Comparison of ENCODE assay signal across 32 cellular contexts in genomic region chr6:149027484-149027883, GRCh38.
"Had no signal": no experiment of that assay in that cellular context is flagged by ENCODE, and none has a peak within 500 bp of the region (broad histone marks: within the 10 kb centered on the region; RNA-seq: fewer than 3 reads in every experiment).

No MANE protein-coding gene starts in this region.

- H3K4me3 ChIP-seq: adrenal gland, Peyer's patch had no signal

- H3K36me3 ChIP-seq: adrenal gland, brain microvascular endothelial cell, Peyer's patch, WERI-Rb-1 had no signal

- H3K27me3 ChIP-seq: adrenal gland, brain microvascular endothelial cell, Peyer's patch had no signal

- DNase-seq: activated CD4-positive, alpha-beta memory T cell treated with anti-CD3 and anti-CD28 coated beads for 36 hours; activated CD4-positive, alpha-beta T cell treated with anti-CD3 and anti-CD28 coated beads, Interleukin-2, amount 10 ng/mL, durations not matched to agents 7 days and 5 days; activated CD8-positive, alpha-beta memory T cell treated with anti-CD3 and anti-CD28 coated beads, Interleukin-2, amount 50 U/mL, for 4 hours; activated gamma-delta T cell treated with Interleukin-2 at 50 U/mL for 16 hours; activated naive CD4-positive, alpha-beta T cell treated with anti-CD3 and anti-CD28 coated beads for 36 hours; activated T-cell treated with anti-CD3 and anti-CD28 coated beads for 4 hours; activated T-cell treated with anti-CD3 and anti-CD28 coated beads, Interleukin-2, amount 50 U/mL, for 4 hours; adrenal gland; brain microvascular endothelial cell; central memory CD4-positive, alpha-beta T cell; Karpas-422; KBM-7; NCI-H1105; NCI-H1417 treated with DMSO at 0.1 percent for 48 hours; NCI-H1694; NCI-H2029; NCI-H510A; NCI-H526; NCI-H748 treated with DMSO at 0.1 percent for 48 hours; NK-92 treated with Interleukin-12 subunit alpha and Interleukin-12 subunit beta, amount 100 ng/mL, for 24 hours; PC-3; Peyer's patch; SIG-M5; SW 1271; T-helper 1 cell; T-helper 2 cell; T1000; WERI-Rb-1 had no signal

- H3K9me3 ChIP-seq: adrenal gland, Peyer's patch had no signal

- H3K4me3 Mint-ChIP-seq: activated CD4-positive, alpha-beta memory T cell treated with anti-CD3 and anti-CD28 coated beads for 36 hours; activated CD4-positive, alpha-beta T cell treated with anti-CD3 and anti-CD28 coated beads, Interleukin-2, amount 10 ng/mL, durations not matched to agents 7 days and 5 days; activated naive CD4-positive, alpha-beta T cell treated with anti-CD3 and anti-CD28 coated beads for 36 hours; activated T-cell treated with anti-CD3 and anti-CD28 coated beads, Interleukin-2, amount 50 U/mL, for 4 hours; activated T-helper 1 cell treated with anti-CD3 and anti-CD28 coated beads, Interleukin-12 subunit alpha, Interleukin-12 subunit beta, Interleukin-2, Interleukin-4 antibody, amounts not matched to agents 30 ng/mL and 10 ng/mL and 1 ng/mL, durations not matched to agents 14 hours and 24 hours and 36 hours had no signal

- ATAC-seq: activated naive CD4-positive, alpha-beta T cell treated with anti-CD3 and anti-CD28 coated beads, Interleukin-2, amount 50 U/mL, for 72 hours; activated T-cell treated with anti-CD3 and anti-CD28 coated beads, Interleukin-2, amount 50 U/mL, for 4 hours; Right ventricle myocardium inferior had no signal

- H3K9me3 Mint-ChIP-seq: activated naive CD4-positive, alpha-beta T cell treated with anti-CD3 and anti-CD28 coated beads, Interleukin-2, amount 50 U/mL, for 72 hours; activated T-cell treated with anti-CD3 and anti-CD28 coated beads, Interleukin-2, amount 50 U/mL, for 4 hours had no signal

- H3K27ac ChIP-seq: adrenal gland, brain microvascular endothelial cell, Peyer's patch, RWPE1, WERI-Rb-1 had no signal

- H3K27ac Mint-ChIP-seq: activated CD4-positive, alpha-beta memory T cell treated with anti-CD3 and anti-CD28 coated beads for 36 hours; activated CD4-positive, alpha-beta T cell treated with anti-CD3 and anti-CD28 coated beads, Interleukin-2, amount 10 ng/mL, durations not matched to agents 7 days and 5 days; activated naive CD4-positive, alpha-beta T cell treated with anti-CD3 and anti-CD28 coated beads for 36 hours; activated naive CD4-positive, alpha-beta T cell treated with anti-CD3 and anti-CD28 coated beads, Interleukin-2, amount 50 U/mL, for 72 hours; activated T-helper 1 cell treated with anti-CD3 and anti-CD28 coated beads, Interleukin-12 subunit alpha, Interleukin-12 subunit beta, Interleukin-2, Interleukin-4 antibody, amounts not matched to agents 30 ng/mL and 10 ng/mL and 1 ng/mL, durations not matched to agents 14 hours and 24 hours and 36 hours had no signal

- H3K27me3 Mint-ChIP-seq: activated CD4-positive, alpha-beta memory T cell treated with anti-CD3 and anti-CD28 coated beads for 36 hours; activated CD4-positive, alpha-beta T cell treated with anti-CD3 and anti-CD28 coated beads, Interleukin-2, amount 10 ng/mL, durations not matched to agents 7 days and 5 days had no signal
